7 cellular contexts compared by ENCODE assay signal in genomic region chr5:6780802-6781391, GRCh38.
DNase-seq lines count a peak whose midpoint lies in the region; ATAC-seq, FAIRE-seq and TF ChIP-seq lines count a peak whose summit lies in the region.

No MANE protein-coding gene starts in this region.

- peak; percentile 77 for TF ChIP-seq CTCF in NB4 (IDR thresholded peaks at IDR 0.05; ENCODE audit: low read depth, low read length)
- peak in 6 of 7 experiments; percentile 26 to 39 (median 30) for TF ChIP-seq CTCF in body of pancreas (IDR thresholded peaks at IDR 0.05)

- intact Hi-C loops in body of pancreas (cut with DNase I), result no loop called here

- H3K27ac ChIP-seq in body of pancreas, result no peak overlapping the region

- ATAC-seq in GM18505 (IDR thresholded peaks at IDR 0.05; ENCODE audit: unreplicated experiment) (peak; percentile 71), body of pancreas (no peak)

- FAIRE-seq in H54 (lab: Jason Lieb, UNC), result no peak

- no peaks in the 10 kb centered on the region for H3K4me1 ChIP-seq in body of pancreas

- no peaks in the 10 kb centered on the region for H3K27me3 ChIP-seq in body of pancreas

- WGBS in body of pancreas, 2 donors, result 84 to 85% methylated on average over 7 of the region's 7 CpGs

- DNase-seq in H54 (ENCODE audit: insufficient read length, low spot score) (peak; percentile 51), NB4 (ENCODE audit: low read depth) (peak; percentile 58), body of pancreas (peak in 1 of 4 donors; percentile 31), GM19240 (ENCODE audit: insufficient read length, low spot score) (no peak), LoVo (ENCODE audit: low spot score) (no peak)
- peak; percentile 22 for DNase-seq in stimulated activated CD4-positive, alpha-beta T cell treated with anti-CD3 and anti-CD28 coated beads, Interleukin-1b, Interleukin-23, amount 100 ng/mL, for 48 hours

- no peaks in the 10 kb centered on the region for H3K36me3 ChIP-seq in body of pancreas (replicated peaks in 1 of 2; ENCODE audit: insufficient read depth in 1 of 2, low read depth in 2 of 2)

- TF ChIP-seq POLR2A in GM18505 (IDR thresholded peaks at IDR 0.05; ENCODE audit: borderline replicate concordance, extremely low read depth, insufficient read depth, insufficient read length), result no peak
- TF ChIP-seq POLR2A in H54 (IDR thresholded peaks at IDR 0.05; ENCODE audit: low read depth, low read length), result no peak
- TF ChIP-seq POLR2A in NB4 (IDR thresholded peaks at IDR 0.05; ENCODE audit: extremely low read depth, insufficient read length), result no peak
- no peak for TF ChIP-seq POLR2A in body of pancreas (IDR thresholded peaks at IDR 0.05)

- no peaks in the 10 kb centered on the region for H3K9me3 ChIP-seq in body of pancreas

- H3K4me3 ChIP-seq in NB4 (ENCODE audit: low read depth, low read length) (no peak overlapping the region), body of pancreas (no peak overlapping the region)

Comparison
In these comparisons a context has a peak if more than half of its experiments do, and no peak if none do; other contexts are left out.
1. DNase-seq: peak in H54 (single experiment), NB4 (single experiment) and stimulated activated CD4-positive, alpha-beta T cell treated with anti-CD3 and anti-CD28 coated beads, Interleukin-1b, Interleukin-23, amount 100 ng/mL, for 48 hours (single experiment); none in GM19240 (single experiment) and LoVo (single experiment).